15 cellular contexts compared by ENCODE assay signal in genomic region chr12:29781176-29781575, GRCh38. TPM values are rescaled to one million over a fixed set of nuclear protein-coding genes. Genes with fewer than 3 reads are reported as not detected.
DNase-seq lines count a peak whose midpoint lies in the region; ATAC-seq and TF ChIP-seq lines count a peak whose summit lies in the region.
"Had no signal": no experiment of that assay in that cellular context is flagged by ENCODE, and none has a peak within 500 bp of the region (broad histone marks: within the 10 kb centered on the region; RNA-seq: fewer than 3 reads in every experiment).

No MANE protein-coding gene starts in this region.

- H3K9me2 ChIP-seq in GM23248 (ENCODE audit: insufficient read depth) = no peaks in the 10 kb centered on the region

- CTCF ChIA-PET in WTC11 (lab: Charles Lee) = no interaction called here

- H3K36me3 Mint-ChIP-seq in WTC11 = peaks cover 31% of the 10 kb centered on the region

- peaks cover 13% of the 10 kb centered on the region for H3F3A ChIP-seq in GM23248 (ENCODE audit: insufficient read depth)

- H4K20me1 ChIP-seq in GM23248 (ENCODE audit: insufficient read depth) = no peaks in the 10 kb centered on the region

- no peaks in the 10 kb centered on the region for H3K27me3 ChIP-seq in GM23248 (replicated peaks; ENCODE audit: insufficient read depth)
- H3K27me3 ChIP-seq: MG63, uterus had no signal

- TF ChIP-seq CTCF in WTC11 (IDR thresholded peaks at IDR 0.05) (no peak), foreskin fibroblast (IDR thresholded peaks at IDR 0.05; ENCODE audit: low read depth, low read length) (no peak), retinal pigment epithelial cell (conservative IDR thresholded peaks at IDR 0.05; ENCODE audit: low read depth, low read length) (no peak)

- in situ Hi-C loops in GM23248 (cut with MboI) = loop anchor here (25.0 kb wide), 1 partner anchor 1031 kb away; no protein-coding TSS in a partner anchor

- H3K79me2 ChIP-seq in GM23248 (ENCODE audit: insufficient read depth) = peaks cover 54% of the 10 kb centered on the region

- H3K27ac Mint-ChIP-seq in WTC11 = no peak overlapping the region
- H3K27ac Mint-ChIP-seq: activated CD4-positive, alpha-beta T cell treated with anti-CD3 and anti-CD28 coated beads for 36 hours had no signal

- H3K9me3 ChIP-seq in GM23248 (ENCODE audit: low read depth) = no peaks in the 10 kb centered on the region
- H3K9me3 ChIP-seq: body of pancreas, MG63, uterus had no signal

- H3K27me3 Mint-ChIP-seq in WTC11 (ENCODE audit: low read depth) = peaks cover 17% of the 10 kb centered on the region

- no peak for ATAC-seq in WTC11
- no peak for ATAC-seq in activated CD4-positive, CD25-positive, alpha-beta regulatory T cell treated with anti-CD3 and anti-CD28 coated beads, Interleukin-2, amount 50 U/mL, for 24 hours
- ATAC-seq: activated CD4-positive, alpha-beta T cell treated with anti-CD3 and anti-CD28 coated beads for 36 hours; body of pancreas had no signal

- peak overlapping the region; percentile 79 for H3K4me2 ChIP-seq in GM23248 (ENCODE audit: unreplicated experiment)

- DNase-seq in GM23248 = no peak
- DNase-seq in WTC11 (ENCODE audit: low spot score) = no peak
- no peak for DNase-seq in foreskin fibroblast
- DNase-seq in retinal pigment epithelial cell (ENCODE audit: low read depth) = no peak
- DNase-seq in NK-92 (lab: John Stamatoyannopoulos, UW; ENCODE audit: unreplicated experiment) = no peak
- no peak for DNase-seq in NCI-H2196 (lab: John Stamatoyannopoulos, UW; ENCODE audit: unreplicated experiment)
- no peak for DNase-seq in NCI-H1105 treated with DMSO at 0.1 percent for 48 hours (lab: John Stamatoyannopoulos, UW)
- DNase-seq: activated CD4-positive, alpha-beta T cell treated with anti-CD3 and anti-CD28 coated beads for 36 hours; body of pancreas; MG63; NCI-H2171 treated with DMSO at 0.1 percent for 48 hours; stimulated activated CD4-positive, alpha-beta T cell treated with anti-CD3 and anti-CD28 coated beads, Interleukin-12 subunit alpha, Interleukin-12 subunit beta, amount 100 ng/mL, for 4 hours; T-helper 1 cell; uterus had no signal

- peak overlapping the region; percentile 88 for H3K4me3 ChIP-seq in GM23248
- peak overlapping the region; percentile 75 to 87 for H3K4me3 ChIP-seq in foreskin fibroblast (ENCODE audit: low read depth in 1 of 2, low read length in 2 of 2)
- peak overlapping the region; percentile 90 for H3K4me3 ChIP-seq in retinal pigment epithelial cell (ENCODE audit: low read length)
- H3K4me3 ChIP-seq: body of pancreas had no signal

- H2AFZ ChIP-seq in GM23248 = no peak overlapping the region

- H3K4me1 Mint-ChIP-seq in WTC11 = peaks cover 28% of the 10 kb centered on the region

- no peak overlapping the region for H3K27ac ChIP-seq in GM23248
- H3K27ac ChIP-seq: body of pancreas had no signal

- no peaks in the 10 kb centered on the region for H3K36me3 ChIP-seq in GM23248 (ENCODE audit: low read depth)
- H3K36me3 ChIP-seq: MG63, uterus had no signal

- POLR2A ChIA-PET in WTC11 (lab: Charles Lee) = no interaction called here

- H3K9me3 Mint-ChIP-seq in WTC11 = peaks cover 29% of the 10 kb centered on the region

- H3K9ac ChIP-seq in GM23248 = no peak overlapping the region

- no peaks in the 10 kb centered on the region for H3K4me1 ChIP-seq in GM23248 (ENCODE audit: insufficient read depth)
- H3K4me1 ChIP-seq: uterus had no signal

- peak overlapping the region; percentile 88 for H3K4me3 Mint-ChIP-seq in WTC11
- H3K4me3 Mint-ChIP-seq: activated CD4-positive, alpha-beta T cell treated with anti-CD3 and anti-CD28 coated beads for 36 hours had no signal

TF ChIP-seq in WTC11, 78 proteins besides CTCF, POLR2A, EP300 and RAD21:
- TF ChIP-seq MAX (CRISPR knock-in tag; IDR thresholded peaks at IDR 0.05) (no peak), ZNF423 (CRISPR knock-in tag; IDR thresholded peaks at IDR 0.05) (no peak), HMGXB4 (CRISPR knock-in tag; IDR thresholded peaks at IDR 0.05) (no peak), CREM (CRISPR knock-in tag; IDR thresholded peaks at IDR 0.05) (no peak), AFF4 (CRISPR knock-in tag; IDR thresholded peaks at IDR 0.05; ENCODE audit: borderline replicate concordance) (no peak), IRF1 (CRISPR knock-in tag; IDR thresholded peaks at IDR 0.05) (no peak), MYBL2 (CRISPR knock-in tag; IDR thresholded peaks at IDR 0.05) (no peak), ATF2 (CRISPR knock-in tag; IDR thresholded peaks at IDR 0.05; ENCODE audit: borderline replicate concordance, low read depth) (no peak), USF1 (CRISPR knock-in tag; IDR thresholded peaks at IDR 0.05) (no peak)

RNA-seq across cellular contexts. Expression of gene TMTC1, which starts 2.6 kb away (rescaled TPM):
- total RNA-seq in GM23248 (2014; rRNA removed; shearing (Covaris generic)) = 20.5 and 25.3 TPM in 2 replicates
- polyA plus RNA-seq in GM23248 (2016; fragmentation: Nextera tagmentation; extraction: Ambion mirVana) = 6.1 and 6.8 TPM in 2 replicates
- total RNA-seq in WTC11 (2021) = 13.9 to 17.3 TPM (median 13.9 TPM) in 3 replicates
